ENCODE assay signal across 8 cellular contexts in genomic region chr3:45677045-45677436, GRCh38. TPM values are rescaled to one million over a fixed set of nuclear protein-coding genes. Genes with fewer than 3 reads are reported as not detected.
DNase-seq lines count a peak whose midpoint lies in the region; ATAC-seq lines count a peak whose summit lies in the region.

No MANE protein-coding gene starts in this region.

- peaks cover 34% of the 10 kb centered on the region for H3K36me3 Mint-ChIP-seq in activated CD4-positive, alpha-beta T cell treated with anti-CD3 and anti-CD28 coated beads for 36 hours (ENCODE audit: low read depth)

- H3K4me3 Mint-ChIP-seq in activated CD4-positive, alpha-beta T cell treated with anti-CD3 and anti-CD28 coated beads for 36 hours: peak overlapping the region; percentile 53

- peak overlapping the region; percentile 93 for H3K27ac Mint-ChIP-seq in activated CD4-positive, alpha-beta T cell treated with anti-CD3 and anti-CD28 coated beads for 36 hours

- peaks cover 20% of the 10 kb centered on the region for H3K4me1 Mint-ChIP-seq in activated CD4-positive, alpha-beta T cell treated with anti-CD3 and anti-CD28 coated beads for 36 hours

- POLR2A ChIA-PET in activated CD4-positive, alpha-beta T cell treated with anti-CD3 and anti-CD28 coated beads for 36 hours (lab: Charles Lee): no interaction called here

- H3K9me3 Mint-ChIP-seq in activated CD4-positive, alpha-beta T cell treated with anti-CD3 and anti-CD28 coated beads for 36 hours (ENCODE audit: low read depth): no peaks in the 10 kb centered on the region

- H3K27me3 Mint-ChIP-seq in activated CD4-positive, alpha-beta T cell treated with anti-CD3 and anti-CD28 coated beads for 36 hours: no peaks in the 10 kb centered on the region

- CTCF ChIA-PET in activated CD4-positive, alpha-beta T cell treated with anti-CD3 and anti-CD28 coated beads for 36 hours (lab: Charles Lee): interaction anchor here (0.7 to 3.2 kb wide), 4 partner anchors 15 to 1926 kb away, joined by 3 to 19 read pairs (median 6); no protein-coding TSS in a partner anchor

- peak; percentile 45 for DNase-seq in H4 (ENCODE audit: low spot score)
- DNase-seq in activated CD4-positive, alpha-beta T cell treated with anti-CD3 and anti-CD28 coated beads for 36 hours: peak; percentile 71
- DNase-seq in effector CD4-positive, alpha-beta T cell: peak; percentile 56
- peak; percentile 37 for DNase-seq in myocyte (ENCODE audit: low read depth)
- DNase-seq in putamen (ENCODE audit: low spot score): no peak

- intact Hi-C loops in activated CD4-positive, alpha-beta T cell treated with anti-CD3 and anti-CD28 coated beads for 36 hours (cut with DNase I, micrococcal nuclease): no loop called here

- peak; percentile 94 for ATAC-seq in activated CD4-positive, alpha-beta T cell treated with anti-CD3 and anti-CD28 coated beads for 36 hours
- ATAC-seq in HG02852 (IDR thresholded peaks at IDR 0.05; ENCODE audit: unreplicated experiment) (no peak), GM21529 (IDR thresholded peaks at IDR 0.05; ENCODE audit: unreplicated experiment) (no peak), HG03108 (IDR thresholded peaks at IDR 0.05; ENCODE audit: unreplicated experiment) (no peak)

RNA-seq across cellular contexts. Expression of gene SACM1L, which starts 12.2 kb away (rescaled TPM):
- total RNA-seq in H4 (2014; rRNA removed; shearing (Covaris generic)): 16.3 and 23.0 TPM in 2 replicates
- 10 to 100 TPM; 34.2 to 51.8 TPM for total RNA-seq in activated CD4-positive, alpha-beta T cell treated with anti-CD3 and anti-CD28 coated beads for 36 hours
- 18.0 and 30.3 TPM in 2 replicates for total RNA-seq in myocyte
- 16.4 TPM for polyA plus RNA-seq in myocyte (2012)
